ENCODE assay signal across 13 cellular contexts in the genomic region with DNA sequence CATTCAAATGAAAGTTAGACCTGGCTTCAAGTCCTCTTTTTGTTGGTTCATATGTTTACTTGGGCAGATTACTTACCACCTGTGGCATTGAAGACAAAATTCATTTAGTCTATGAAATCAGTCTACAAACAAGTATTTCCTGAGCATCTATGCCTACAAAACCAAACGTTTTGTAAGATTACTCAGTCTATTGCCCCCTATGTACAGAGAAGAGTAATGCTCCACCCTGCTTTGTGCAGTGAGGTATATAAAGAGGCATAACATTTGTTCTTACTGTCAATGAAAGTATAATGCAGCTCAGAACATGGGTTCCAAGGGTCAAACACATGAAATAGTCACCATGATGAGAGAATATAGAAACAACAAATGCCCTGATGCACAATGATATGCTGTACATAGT.
"Had no signal": no experiment of that assay in that cellular context is flagged by ENCODE, and none has a peak within 500 bp of the region (broad histone marks: within the 10 kb centered on the region; RNA-seq: fewer than 3 reads in every experiment).

No MANE protein-coding gene starts in this region.

- H3K36me3 Mint-ChIP-seq: activated naive CD8-positive, alpha-beta T cell treated with anti-CD3 and anti-CD28 coated beads, Interleukin-2, amount 10 ng/mL, durations not matched to agents 7 days and 5 days; natural killer cell treated with Interleukin-12 subunit alpha and Interleukin-12 subunit beta and Interleukin-15 and Interleukin-18, amount 100 ng/mL, for 72 hours had no signal

- H3K9me3 ChIP-seq: esophagus muscularis mucosa had no signal

- H3K9me3 Mint-ChIP-seq: activated CD4-positive, alpha-beta memory T cell treated with anti-CD3 and anti-CD28 coated beads, Interleukin-2, amount 10 ng/mL, durations not matched to agents 7 days and 5 days; activated naive CD8-positive, alpha-beta T cell treated with anti-CD3 and anti-CD28 coated beads, Interleukin-2, amount 10 ng/mL, durations not matched to agents 7 days and 5 days; activated T-cell treated with anti-CD3 and anti-CD28 coated beads, Interleukin-2, amount 50 U/mL, for 72 hours had no signal

- H3K27ac Mint-ChIP-seq: activated CD4-positive, alpha-beta memory T cell treated with anti-CD3 and anti-CD28 coated beads, Interleukin-2, amount 10 ng/mL, durations not matched to agents 7 days and 5 days; activated CD4-positive, alpha-beta T cell treated with anti-CD3 and anti-CD28 coated beads for 36 hours; activated naive CD8-positive, alpha-beta T cell treated with anti-CD3 and anti-CD28 coated beads, Interleukin-2, amount 10 ng/mL, durations not matched to agents 7 days and 5 days; activated T-cell treated with anti-CD3 and anti-CD28 coated beads, Interleukin-2, amount 50 U/mL, for 72 hours; natural killer cell treated with Interleukin-12 subunit alpha and Interleukin-12 subunit beta and Interleukin-15 and Interleukin-18, amount 100 ng/mL, for 72 hours had no signal

- H3K4me3 ChIP-seq: esophagus muscularis mucosa had no signal

- DNase-seq: activated CD4-positive, alpha-beta memory T cell treated with anti-CD3 and anti-CD28 coated beads, Interleukin-2, amount 10 ng/mL, durations not matched to agents 7 days and 5 days; activated CD4-positive, alpha-beta T cell treated with anti-CD3 and anti-CD28 coated beads for 36 hours; activated naive CD8-positive, alpha-beta T cell treated with anti-CD3 and anti-CD28 coated beads, Interleukin-2, amount 10 ng/mL, durations not matched to agents 7 days and 5 days; activated T-cell treated with anti-CD3 and anti-CD28 coated beads, Interleukin-2, amount 50 U/mL, for 72 hours; anterior cingulate cortex; glutamatergic neuron; left colon; stimulated activated CD4-positive, alpha-beta T cell treated with anti-CD3 and anti-CD28 coated beads, Interleukin-15, amount 100 ng/mL, for 24 hours; stimulated activated CD4-positive, alpha-beta T cell treated with anti-CD3 and anti-CD28 coated beads, Interleukin-4, amount 100 ng/mL, for 24 hours; T1000 had no signal

- H3K27ac ChIP-seq: esophagus muscularis mucosa, VCaP had no signal

- ATAC-seq: activated CD4-positive, alpha-beta T cell treated with anti-CD3 and anti-CD28 coated beads for 36 hours; activated T-cell treated with anti-CD3 and anti-CD28 coated beads, Interleukin-2, amount 50 U/mL, for 72 hours; left colon; natural killer cell treated with Interleukin-12 subunit alpha and Interleukin-12 subunit beta and Interleukin-15 and Interleukin-18, amount 100 ng/mL, for 72 hours had no signal

- H3K4me1 Mint-ChIP-seq: activated CD4-positive, alpha-beta memory T cell treated with anti-CD3 and anti-CD28 coated beads, Interleukin-2, amount 10 ng/mL, durations not matched to agents 7 days and 5 days; activated CD4-positive, alpha-beta T cell treated with anti-CD3 and anti-CD28 coated beads for 36 hours; activated naive CD8-positive, alpha-beta T cell treated with anti-CD3 and anti-CD28 coated beads, Interleukin-2, amount 10 ng/mL, durations not matched to agents 7 days and 5 days had no signal

- H3K27me3 Mint-ChIP-seq: activated CD4-positive, alpha-beta memory T cell treated with anti-CD3 and anti-CD28 coated beads, Interleukin-2, amount 10 ng/mL, durations not matched to agents 7 days and 5 days; activated naive CD8-positive, alpha-beta T cell treated with anti-CD3 and anti-CD28 coated beads, Interleukin-2, amount 10 ng/mL, durations not matched to agents 7 days and 5 days had no signal

- H3K4me3 Mint-ChIP-seq: activated CD4-positive, alpha-beta memory T cell treated with anti-CD3 and anti-CD28 coated beads, Interleukin-2, amount 10 ng/mL, durations not matched to agents 7 days and 5 days; activated CD4-positive, alpha-beta T cell treated with anti-CD3 and anti-CD28 coated beads for 36 hours; activated naive CD8-positive, alpha-beta T cell treated with anti-CD3 and anti-CD28 coated beads, Interleukin-2, amount 10 ng/mL, durations not matched to agents 7 days and 5 days; activated T-cell treated with anti-CD3 and anti-CD28 coated beads, Interleukin-2, amount 50 U/mL, for 72 hours; natural killer cell treated with Interleukin-12 subunit alpha and Interleukin-12 subunit beta and Interleukin-15 and Interleukin-18, amount 100 ng/mL, for 72 hours had no signal

- H3K4me1 ChIP-seq: esophagus muscularis mucosa had no signal

- H3K36me3 ChIP-seq: esophagus muscularis mucosa had no signal

- H3K27me3 ChIP-seq: esophagus muscularis mucosa had no signal
